In the genomic region with DNA sequence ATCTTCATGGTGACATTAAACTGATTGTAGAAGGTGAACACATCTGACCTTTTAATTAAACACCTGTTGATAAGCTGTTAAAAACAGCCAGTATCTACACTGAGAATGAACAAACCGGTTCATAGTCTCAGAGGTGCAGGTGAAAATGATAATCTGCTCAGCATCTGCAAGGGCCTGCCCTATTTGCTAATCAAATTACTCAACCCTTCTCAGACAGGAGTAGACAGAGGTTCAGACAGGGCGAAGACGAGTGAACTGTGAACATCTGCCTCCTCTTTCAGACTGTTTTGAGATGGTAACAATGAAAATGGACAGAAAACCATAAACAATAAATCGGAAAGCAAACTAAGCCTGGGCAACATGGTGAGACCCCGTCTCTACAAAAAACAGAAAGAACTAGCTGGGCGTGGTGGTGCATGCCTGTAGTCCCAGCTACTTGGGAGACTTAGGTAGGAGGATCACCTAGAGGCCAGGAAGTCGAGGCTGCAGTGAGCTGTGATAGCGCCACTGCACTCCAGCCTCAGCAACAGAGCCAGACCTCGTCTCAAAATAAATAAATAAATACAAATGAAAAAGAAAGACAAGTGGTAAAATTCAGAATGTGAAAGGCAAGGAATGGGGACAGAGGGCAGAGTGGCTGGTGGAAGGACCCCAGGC, we compare ENCODE assay signal across 21 cellular contexts.
"Had no signal": no experiment of that assay in that cellular context is flagged by ENCODE, and none has a peak within 500 bp of the region (broad histone marks: within the 10 kb centered on the region; RNA-seq: fewer than 3 reads in every experiment).

No MANE protein-coding gene starts in this region.

- H3K27me3 ChIP-seq: cardiac muscle cell, pancreas, tibial artery had no signal

- FAIRE-seq: frontal cortex, islet of Langerhans, pancreas had no signal

- ATAC-seq: activated CD4-positive, CD25-positive, alpha-beta regulatory T cell treated with anti-CD3 and anti-CD28 coated beads, Interleukin-2, amount 50 U/mL, for 24 hours; activated T-cell treated with anti-CD3 and anti-CD28 coated beads, Interleukin-2, amount 50 U/mL, for 72 hours; esophagus mucosa; pancreas; right cardiac atrium; T-helper 17 cell had no signal

- H3K9me3 ChIP-seq: pancreas, tibial artery had no signal

- H3K36me3 ChIP-seq: cardiac muscle cell, pancreas, tibial artery had no signal

- H3K27ac ChIP-seq: cardiac muscle cell, pancreas, tibial artery had no signal

- H3K4me3 ChIP-seq: cardiac muscle cell, pancreas, tibial artery had no signal

- DNase-seq: activated CD4-positive, alpha-beta memory T cell treated with anti-CD3 and anti-CD28 coated beads, Interleukin-2, amount 10 ng/mL, durations not matched to agents 7 days and 5 days; activated CD4-positive, alpha-beta T cell treated with anti-CD3 and anti-CD28 coated beads, Interleukin-2, amount 10 ng/mL, durations not matched to agents 24 days and 14 days; activated effector memory CD4-positive, alpha-beta T cell treated with Interleukin-2 at 50 U/mL for 16 hours; activated naive CD4-positive, alpha-beta T cell treated with anti-CD3 and anti-CD28 coated beads, Interleukin-2, amount 10 ng/mL, durations not matched to agents 7 days and 5 days; activated T-cell treated with anti-CD3 and anti-CD28 coated beads, Interleukin-2, amount 50 U/mL, for 72 hours; amygdala; dermis blood vessel endothelial cell; effector memory CD4-positive, alpha-beta T cell; head of caudate nucleus; hypothalamus; pancreas; right cardiac atrium; stimulated activated CD4-positive, alpha-beta T cell treated with anti-CD3 and anti-CD28 coated beads, Interleukin-1b, Interleukin-23, amount 100 ng/mL, for 48 hours; substantia nigra; T-helper 17 cell; tibial artery had no signal
